In the genomic region with DNA sequence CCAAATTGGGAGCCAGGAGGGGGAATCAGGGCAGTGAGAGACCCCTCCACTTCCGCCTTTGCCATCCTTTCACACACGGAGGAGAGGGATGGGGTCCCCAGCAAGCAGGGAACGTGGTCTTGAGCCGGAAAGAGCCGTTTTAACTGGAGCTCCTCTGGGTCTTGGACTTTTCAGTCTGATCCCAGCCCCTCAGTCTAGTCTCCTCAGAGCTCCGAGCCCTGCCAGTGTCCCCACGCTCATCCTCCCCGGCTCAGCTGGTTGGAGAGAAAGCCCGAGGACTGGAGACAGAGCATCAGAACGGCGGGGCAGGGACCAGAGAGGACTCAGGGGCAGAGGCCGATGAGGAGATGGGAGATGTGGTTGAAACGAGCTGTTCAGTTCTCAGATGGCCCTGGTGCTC, we compare ENCODE assay signal across 10 cellular contexts. TPM values are rescaled to one million over a fixed set of nuclear protein-coding genes. Genes with fewer than 3 reads are reported as not detected.
A peak's percentile ranks its signal among the peaks of the same experiment; 100 is the strongest.
DNase-seq lines count a peak whose midpoint lies in the region; ATAC-seq and TF ChIP-seq lines count a peak whose summit lies in the region.
"Had no signal": no experiment of that assay in that cellular context is flagged by ENCODE, and none has a peak within 500 bp of the region (broad histone marks: within the 10 kb centered on the region; RNA-seq: fewer than 3 reads in every experiment).

No MANE protein-coding gene starts in this region.

- H3K27me3 Mint-ChIP-seq in CD8-positive, alpha-beta T cell (ENCODE audit: low read depth): no peaks in the 10 kb centered on the region
- H3K27me3 Mint-ChIP-seq in IgD-negative memory B cell (peaks cover 19% of the 10 kb centered on the region), natural killer cell (ENCODE audit: low read depth in 2 of 2) (peaks cover 1 to 16% of the 10 kb centered on the region in 2 donors)
- peaks cover 10% of the 10 kb centered on the region for H3K27me3 Mint-ChIP-seq in central memory CD8-positive, alpha-beta T cell

- no peak for ATAC-seq in CD8-positive, alpha-beta T cell
- ATAC-seq in central memory CD8-positive, alpha-beta T cell (replicated peaks; ENCODE audit: extremely low read depth, poor library complexity, severe bottlenecking): no peak
- ATAC-seq in natural killer cell: no peak

- TF ChIP-seq CTCF in CD8-positive, alpha-beta T cell (IDR thresholded peaks at IDR 0.05): no peak
- no peak for TF ChIP-seq CTCF in natural killer cell (IDR thresholded peaks at IDR 0.05)

- POLR2A ChIA-PET in CD8-positive, alpha-beta T cell (lab: Charles Lee): no interaction called here

- peaks cover 9% of the 10 kb centered on the region for H3K4me1 ChIP-seq in CD8-positive, alpha-beta T cell (ENCODE audit: insufficient read depth, low read length)

- H3K9me3 ChIP-seq in CD8-positive, alpha-beta T cell (ENCODE audit: low read length): no peaks in the 10 kb centered on the region

- peak overlapping the region; percentile 81 for H3K4me3 ChIP-seq in CD8-positive, alpha-beta T cell (ENCODE audit: low read depth, low read length)

- no peaks in the 10 kb centered on the region for H3K36me3 ChIP-seq in CD8-positive, alpha-beta T cell (ENCODE audit: insufficient read depth, low read length)

- no peaks in the 10 kb centered on the region for H3K9me3 Mint-ChIP-seq in CD8-positive, alpha-beta T cell
- H3K9me3 Mint-ChIP-seq in IgD-negative memory B cell: no peaks in the 10 kb centered on the region
- H3K9me3 Mint-ChIP-seq in central memory CD8-positive, alpha-beta T cell: no peaks in the 10 kb centered on the region
- no peaks in the 10 kb centered on the region for H3K9me3 Mint-ChIP-seq in natural killer cell

- peak overlapping the region; percentile 78 for H3K4me3 Mint-ChIP-seq in CD8-positive, alpha-beta T cell
- H3K4me3 Mint-ChIP-seq in IgD-negative memory B cell (peak overlapping the region in 3 of 4 donors; percentile 73 to 88 (median 76)), natural killer cell (peak overlapping the region; percentile 47)
- peak overlapping the region; percentile 65 for H3K4me3 Mint-ChIP-seq in central memory CD8-positive, alpha-beta T cell

- H3K36me3 Mint-ChIP-seq in CD8-positive, alpha-beta T cell: no peaks in the 10 kb centered on the region
- no peaks in the 10 kb centered on the region for H3K36me3 Mint-ChIP-seq in IgD-negative memory B cell
- no peaks in the 10 kb centered on the region for H3K36me3 Mint-ChIP-seq in central memory CD8-positive, alpha-beta T cell (ENCODE audit: insufficient read depth)
- H3K36me3 Mint-ChIP-seq in natural killer cell: no peaks in the 10 kb centered on the region

- H3K27ac Mint-ChIP-seq in CD8-positive, alpha-beta T cell: no peak overlapping the region
- H3K27ac Mint-ChIP-seq in IgD-negative memory B cell: no peak overlapping the region
- no peak overlapping the region for H3K27ac Mint-ChIP-seq in central memory CD8-positive, alpha-beta T cell (ENCODE audit: low read depth)
- no peak overlapping the region for H3K27ac Mint-ChIP-seq in natural killer cell

- intact Hi-C loops in CD8-positive, alpha-beta T cell (cut with DNase I, micrococcal nuclease): loop anchor here in 1 of 2 experiments (10.0 kb wide), 1 partner anchor 241 kb away; no protein-coding TSS in a partner anchor
- intact Hi-C loops in natural killer cell (cut with micrococcal nuclease): no loop called here

- peaks cover 6% of the 10 kb centered on the region for H3K4me1 Mint-ChIP-seq in CD8-positive, alpha-beta T cell (ENCODE audit: low read depth)
- peaks cover 0 to 4% (median 2%) of the 10 kb centered on the region in 3 donors for H3K4me1 Mint-ChIP-seq in IgD-negative memory B cell
- H3K4me1 Mint-ChIP-seq in central memory CD8-positive, alpha-beta T cell: peaks cover 9% of the 10 kb centered on the region
- H3K4me1 Mint-ChIP-seq in natural killer cell: peaks cover 0 to 10% of the 10 kb centered on the region in 2 donors

- no peak overlapping the region for H3K27ac ChIP-seq in CD8-positive, alpha-beta T cell (ENCODE audit: low read depth, low read length)

- CTCF ChIA-PET in CD8-positive, alpha-beta T cell (lab: Charles Lee): interaction anchor here (0.7 to 7.9 kb wide), 5 partner anchors 11 to 78 kb away, joined by 3 to 51 read pairs (median 6); no protein-coding TSS in a partner anchor

- H3K27me3 ChIP-seq in CD8-positive, alpha-beta T cell (ENCODE audit: insufficient read depth, low read length): no peaks in the 10 kb centered on the region

- no peak for DNase-seq in CD8-positive, alpha-beta T cell
- no peak for DNase-seq in central memory CD8-positive, alpha-beta T cell (ENCODE audit: low spot score in 2 of 2)
- DNase-seq in natural killer cell (no peak), AG08395 (ENCODE audit: low spot score) (no peak), NCI-H1105 treated with DMSO at 0.1 percent for 48 hours (lab: John Stamatoyannopoulos, UW) (no peak), epidermal melanocyte (ENCODE audit: insufficient read length, low spot score) (no peak)
- DNase-seq in stimulated activated naive CD4-positive, alpha-beta T cell treated with Interleukin-2 at 50 U/mL for 16 hours (lab: John Stamatoyannopoulos, UW): no peak
- DNase-seq: GOT3 had no signal

RNA-seq across cellular contexts. Expression of a gene that starts 26.1 kb away (rescaled TPM):
- total RNA-seq in CD8-positive, alpha-beta T cell: under 1 TPM; 0.41 to 0.47 TPM
- polyA plus RNA-seq in IgD-negative memory B cell: not detected
- 1 to 10 TPM in 2 of 3 donors, under 1 TPM in 1; 0.66 to 3.7 (median 1.4) TPM for total RNA-seq in natural killer cell
- total RNA-seq: Right ventricle myocardium superior had no signal
